ENCODE assay signal across 17 cellular contexts in genomic region chr3:127772273-127772672, GRCh38.
"Had no signal": no experiment of that assay in that cellular context is flagged by ENCODE, and none has a peak within 500 bp of the region (broad histone marks: within the 10 kb centered on the region; RNA-seq: fewer than 3 reads in every experiment).

No MANE protein-coding gene starts in this region.

- H3K27ac ChIP-seq: epithelial cell of prostate, ovary, thoracic aorta, VCaP had no signal

- FAIRE-seq: kidney had no signal

- ATAC-seq: activated CD4-positive, CD25-positive, alpha-beta regulatory T cell treated with anti-CD3 and anti-CD28 coated beads, Interleukin-2, amount 50 U/mL, for 24 hours; activated T-cell treated with anti-CD3 and anti-CD28 coated beads, Interleukin-2, amount 50 U/mL, for 72 hours; naive thymus-derived CD8-positive, alpha-beta T cell; right cardiac atrium had no signal

- H3K9me3 ChIP-seq: ovary had no signal

- DNase-seq: activated CD4-positive, alpha-beta memory T cell treated with anti-CD3 and anti-CD28 coated beads, Interleukin-2, amount 10 ng/mL, durations not matched to agents 7 days and 5 days; activated CD4-positive, alpha-beta T cell treated with anti-CD3 and anti-CD28 coated beads, Interleukin-2, amount 10 ng/mL, durations not matched to agents 24 days and 14 days; activated effector memory CD4-positive, alpha-beta T cell treated with anti-CD3 and anti-CD28 coated beads, Interleukin-2, amount 50 U/mL, for 16 hours; activated naive CD4-positive, alpha-beta T cell treated with anti-CD3 and anti-CD28 coated beads, Interleukin-2, amount 10 ng/mL, durations not matched to agents 7 days and 5 days; activated T-cell treated with anti-CD3 and anti-CD28 coated beads, Interleukin-2, amount 50 U/mL, for 72 hours; cortex of kidney; kidney; ovary; stimulated activated CD4-positive, alpha-beta T cell treated with anti-CD3 and anti-CD28 coated beads, Interleukin-12 subunit alpha, Interleukin-12 subunit beta, amount 100 ng/mL, for 4 hours; SW 1271; T-helper 2 cell had no signal

- H3K27me3 ChIP-seq: ovary had no signal

- H3K4me3 ChIP-seq: ovary, thoracic aorta had no signal

- H3K36me3 ChIP-seq: ovary, thoracic aorta had no signal
